In genomic region chr2:60552851-60553495, GRCh38 we compare ENCODE assay signal across 9 cellular contexts. TPM values are rescaled to one million over a fixed set of nuclear protein-coding genes. Genes with fewer than 3 reads are reported as not detected.
DNase-seq lines count a peak whose midpoint lies in the region; ATAC-seq and TF ChIP-seq lines count a peak whose summit lies in the region.
"Had no signal": no experiment of that assay in that cellular context is flagged by ENCODE, and none has a peak within 500 bp of the region (broad histone marks: within the 10 kb centered on the region; RNA-seq: fewer than 3 reads in every experiment).

No MANE protein-coding gene starts in this region.

- peaks cover 31% of the 10 kb centered on the region for H3K27me3 ChIP-seq in adrenal gland
- H3K27me3 ChIP-seq in left lung, result peaks cover 65 to 100% of the 10 kb centered on the region in 2 donors
- H3K27me3 ChIP-seq in thoracic aorta (replicated peaks; ENCODE audit: insufficient read depth), result peaks cover 8% of the 10 kb centered on the region

- no peaks in the 10 kb centered on the region for H3K9me3 ChIP-seq in adrenal gland (replicated peaks in 1 of 3)
- H3K9me3 ChIP-seq in left lung, result no peaks in the 10 kb centered on the region
- no peaks in the 10 kb centered on the region for H3K9me3 ChIP-seq in thoracic aorta

- H3K27ac ChIP-seq in adrenal gland (peak overlapping the region in 3 of 5 donors; percentile 22 to 78 (median 66)), left lung (no peak overlapping the region), thoracic aorta (no peak overlapping the region)

- peaks cover 16 to 62% of the 10 kb centered on the region in 2 donors for H3K4me1 ChIP-seq in adrenal gland (replicated peaks in 1 of 2)
- peaks cover 9 to 89% of the 10 kb centered on the region in 2 donors for H3K4me1 ChIP-seq in left lung
- H3K4me1 ChIP-seq in thoracic aorta (ENCODE audit: control insufficient read depth in 1 of 2, low read depth in 2 of 2), result peaks cover 61 to 66% of the 10 kb centered on the region in 2 donors

- intact Hi-C loops in adrenal gland (cut with DNase I), result loop anchor here in 1 of 2 donors (5.0 kb wide), 1 partner anchor 1251 kb away; no protein-coding TSS in a partner anchor
- intact Hi-C loops in left lung (cut with DNase I), result no loop called here

- no peak for ATAC-seq in activated T-cell treated with anti-CD3 and anti-CD28 coated beads, Interleukin-2, amount 50 U/mL, for 4 hours
- ATAC-seq in left lung, result no peak
- ATAC-seq in thoracic aorta (ENCODE audit: insufficient number of reproducible peaks, low FRiP score, low read depth), result no peak
- no peak for ATAC-seq in HG02970 (IDR thresholded peaks at IDR 0.05; ENCODE audit: low FRiP score, unreplicated experiment)

- H3K36me3 Mint-ChIP-seq in activated T-cell treated with anti-CD3 and anti-CD28 coated beads, Interleukin-2, amount 50 U/mL, for 4 hours (ENCODE audit: insufficient read depth), result peaks cover 2% of the 10 kb centered on the region

- H3K36me3 ChIP-seq in adrenal gland (replicated peaks in 1 of 2) (no peaks in the 10 kb centered on the region), left lung (no peaks in the 10 kb centered on the region), thoracic aorta (no peaks in the 10 kb centered on the region)

- 1 to 3% (median 2%) methylated on average over 38 of the region's 38 CpGs for WGBS in adrenal gland, 4 donors

- no peak for TF ChIP-seq POLR2A in adrenal gland (IDR thresholded peaks at IDR 0.05)

- H3K4me1 Mint-ChIP-seq in activated T-cell treated with anti-CD3 and anti-CD28 coated beads, Interleukin-2, amount 50 U/mL, for 4 hours (ENCODE audit: low read depth), result peaks cover 50% of the 10 kb centered on the region

- TF ChIP-seq CTCF in adrenal gland (IDR thresholded peaks at IDR 0.05) (no peak), left lung (IDR thresholded peaks at IDR 0.05) (no peak), thoracic aorta (IDR thresholded peaks at IDR 0.05) (no peak)

- DNase-seq in activated T-cell treated with anti-CD3 and anti-CD28 coated beads, Interleukin-2, amount 50 U/mL, for 4 hours, result no peak
- DNase-seq in activated T-cell treated with anti-CD3 and anti-CD28 coated beads, Interleukin-2, amount 50 U/mL, for 48 hours, result no peak
- DNase-seq in adrenal gland (no peak), left lung (peak in 1 of 2 donors; percentile 68), thoracic aorta (ENCODE audit: low spot score) (no peak), DMS153 treated with DMSO at 0.1 percent for 48 hours (lab: John Stamatoyannopoulos, UW; ENCODE audit: unreplicated experiment) (no peak), NCI-H446 treated with DMSO at 0.1 percent for 48 hours (lab: John Stamatoyannopoulos, UW) (no peak)

- peaks cover 3% of the 10 kb centered on the region for H3K9me3 Mint-ChIP-seq in activated T-cell treated with anti-CD3 and anti-CD28 coated beads, Interleukin-2, amount 50 U/mL, for 4 hours

- peaks cover 68% of the 10 kb centered on the region for H3K27me3 Mint-ChIP-seq in activated T-cell treated with anti-CD3 and anti-CD28 coated beads, Interleukin-2, amount 50 U/mL, for 4 hours (ENCODE audit: low read depth)

- peak overlapping the region in 2 of 4 donors; percentile 64 to 65 for H3K4me3 ChIP-seq in adrenal gland
- peak overlapping the region; percentile 39 to 58 for H3K4me3 ChIP-seq in left lung
- H3K4me3 ChIP-seq in thoracic aorta, result peak overlapping the region; percentile 93

- peak overlapping the region; percentile 84 for H3K4me3 Mint-ChIP-seq in activated T-cell treated with anti-CD3 and anti-CD28 coated beads, Interleukin-2, amount 50 U/mL, for 4 hours

RNA-seq across cellular contexts. Expression of gene BCL11A, which starts 0.5 kb away (rescaled TPM):
- 1 to 10 TPM in 1 of 3 donors, under 1 TPM in 2; 0.38 to 2.6 (median 0.87) TPM for total RNA-seq in activated T-cell treated with anti-CD3 and anti-CD28 coated beads, Interleukin-2, amount 50 U/mL, for 4 hours
- total RNA-seq in adrenal gland (10 to 100 TPM in 1 of 8 donors, 1 to 10 TPM in 7; 2.9 to 16.7 (median 4.1) TPM), left lung (1 to 10 TPM; 4.0 to 7.3 TPM), thoracic aorta (under 1 TPM; 0.41 to 0.99 TPM)
- polyA plus RNA-seq in adrenal gland, result 1 to 10 TPM; 3.9 to 7.6 (median 6.2) TPM
- total RNA-seq: M059J had no signal

Comparison
In these comparisons a context has a peak if more than half of its experiments do, and no peak if none do; other contexts are left out.
1. H3K27ac ChIP-seq: peak in adrenal gland (3 of 5); none in left lung (0 of 2) and thoracic aorta (0 of 2).